Comparison of ENCODE assay signal across 27 cellular contexts in the genomic region with DNA sequence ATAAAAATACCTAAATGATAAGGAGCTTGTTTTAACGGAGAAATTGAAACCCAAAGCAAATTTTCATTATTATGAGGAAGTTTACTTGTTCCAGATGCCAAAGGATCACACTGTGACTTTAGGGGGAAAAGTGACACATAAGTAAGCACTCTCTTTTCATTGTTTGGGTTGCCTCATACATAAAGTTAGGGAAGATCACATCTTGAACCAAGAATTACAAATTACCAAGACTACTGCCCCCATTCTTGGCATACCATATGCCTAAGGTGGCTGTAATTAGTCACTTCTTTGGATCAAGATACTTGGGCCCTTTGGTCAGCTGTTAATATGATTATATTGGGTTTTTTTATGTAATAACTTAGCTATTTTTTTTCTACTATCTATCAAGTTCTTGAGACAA.
DNase-seq lines count a peak whose midpoint lies in the region; ATAC-seq, FAIRE-seq and TF ChIP-seq lines count a peak whose summit lies in the region.
"Had no signal": no experiment of that assay in that cellular context is flagged by ENCODE, and none has a peak within 500 bp of the region (broad histone marks: within the 10 kb centered on the region; RNA-seq: fewer than 3 reads in every experiment).

No MANE protein-coding gene starts in this region.

- BruUV-seq in mammary epithelial cell (replicated peaks; lab: Mats Ljungman, UMichigan), result no TSS peak

- H2AFZ ChIP-seq in mammary epithelial cell (ENCODE audit: low read depth, low read length), result no peak overlapping the region

- no peak for TF ChIP-seq POLR2A in breast epithelium (IDR thresholded peaks at IDR 0.05)

- H3K4me3 ChIP-seq in mammary epithelial cell (replicated peaks in 1 of 3; ENCODE audit: insufficient read depth in 1 of 3, low read depth in 2 of 3, low read length in 3 of 3), result no peak overlapping the region
- H3K4me3 ChIP-seq in breast epithelium, result no peak overlapping the region
- H3K4me3 ChIP-seq in RWPE2 (ENCODE audit: severe bottlenecking), result no peak overlapping the region
- H3K4me3 ChIP-seq in fibroblast of mammary gland (ENCODE audit: control insufficient read depth, low read depth, low read length), result no peak overlapping the region
- no peak overlapping the region for H3K4me3 ChIP-seq in skeletal muscle satellite cell (ENCODE audit: low read length)
- H3K4me3 ChIP-seq in small intestine (ENCODE audit: low read depth in 1 of 2, low read length in 2 of 2), result no peak overlapping the region
- H3K4me3 ChIP-seq: lung, vagina had no signal

- no peak overlapping the region for H3K4me2 ChIP-seq in mammary epithelial cell (ENCODE audit: insufficient read depth, low read depth, low read length)
- peak overlapping the region; percentile 15 for H3K4me2 ChIP-seq in skeletal muscle satellite cell (ENCODE audit: low read length)

- H3K9ac ChIP-seq in mammary epithelial cell (ENCODE audit: insufficient read depth, low read length) (no peak overlapping the region), skeletal muscle satellite cell (ENCODE audit: low read depth, low read length) (no peak overlapping the region)

- no peak for FAIRE-seq in small intestine (lab: Jason Lieb, UNC)
- FAIRE-seq: G401.6, GM12891, GM19239, H1 had no signal

- CTCF ChIA-PET in mammary epithelial cell (lab: Charles Lee; ENCODE audit: low non-redundant PET), result no interaction called here

- no peak overlapping the region for H3K27ac ChIP-seq in mammary epithelial cell (ENCODE audit: insufficient read depth, low read depth, low read length)
- no peak overlapping the region for H3K27ac ChIP-seq in breast epithelium
- no peak overlapping the region for H3K27ac ChIP-seq in RWPE2 (ENCODE audit: poor library complexity, severe bottlenecking)
- no peak overlapping the region for H3K27ac ChIP-seq in small intestine (ENCODE audit: low read depth in 1 of 2, low read length in 1 of 2)
- H3K27ac ChIP-seq: RWPE1, vagina had no signal

- dilution Hi-C loops in mammary epithelial cell (cut with HindIII; ENCODE audit: low sequenced_read_pairs), result no loop called here

- in situ Hi-C loops in mammary epithelial cell (cut with MboI; ENCODE audit: low sequenced_read_pairs in 2 of 2), result no loop called here

- H4K20me1 ChIP-seq in mammary epithelial cell (ENCODE audit: insufficient read depth, low read length), result no peaks in the 10 kb centered on the region

- DNase-seq in mammary epithelial cell (peak; percentile 29), breast epithelium (ENCODE audit: low spot score in 2 of 2) (no peak), RWPE2 (ENCODE audit: low spot score) (no peak), fibroblast of mammary gland (ENCODE audit: low read depth) (peak; percentile 45), small intestine (no peak), mesenteric fat pad (ENCODE audit: low spot score) (no peak), NCI-H2029 treated with DMSO at 0.1 percent for 48 hours (lab: John Stamatoyannopoulos, UW) (no peak)
- DNase-seq: 8988T; activated CD8-positive, alpha-beta T cell treated with anti-CD3 and anti-CD28 coated beads for 36 hours; activated naive CD4-positive, alpha-beta T cell; amygdala; effector CD4-positive, alpha-beta T cell; immature natural killer cell; NCI-H1417; NCI-H2107; NCI-H510A treated with DMSO at 0.1 percent for 48 hours; NK-92 treated with Interleukin-12 subunit alpha and Interleukin-12 subunit beta, amount 100 ng/mL, for 24 hours; occipital lobe; right cardiac atrium had no signal

- H3K4me1 ChIP-seq in mammary epithelial cell (ENCODE audit: insufficient read depth, low read length) (peaks cover 20% of the 10 kb centered on the region), breast epithelium (no peaks in the 10 kb centered on the region), RWPE2 (ENCODE audit: insufficient read depth, poor library complexity, severe bottlenecking) (peaks cover 4% of the 10 kb centered on the region), skeletal muscle satellite cell (ENCODE audit: control insufficient read depth, insufficient read depth, low read length) (peaks cover 30% of the 10 kb centered on the region), small intestine (ENCODE audit: control insufficient read depth in 2 of 2, insufficient read depth in 1 of 2, low read depth in 1 of 2, low read length in 1 of 2) (no peaks in the 10 kb centered on the region)

- H3K36me3 ChIP-seq in mammary epithelial cell (ENCODE audit: insufficient read depth, low read length) (no peaks in the 10 kb centered on the region), breast epithelium (no peaks in the 10 kb centered on the region), RWPE2 (ENCODE audit: low read depth) (no peaks in the 10 kb centered on the region), skeletal muscle satellite cell (ENCODE audit: insufficient read depth, low read length) (no peaks in the 10 kb centered on the region), small intestine (ENCODE audit: control insufficient read depth in 2 of 2, insufficient read depth in 2 of 2, low read length in 2 of 2) (no peaks in the 10 kb centered on the region)
- H3K36me3 ChIP-seq: vagina had no signal

- no peaks in the 10 kb centered on the region for H3K27me3 ChIP-seq in mammary epithelial cell (ENCODE audit: insufficient read depth, low read length)
- no peaks in the 10 kb centered on the region for H3K27me3 ChIP-seq in breast epithelium
- H3K27me3 ChIP-seq in RWPE2 (ENCODE audit: insufficient read depth, poor library complexity, severe bottlenecking), result no peaks in the 10 kb centered on the region
- no peaks in the 10 kb centered on the region for H3K27me3 ChIP-seq in skeletal muscle satellite cell (ENCODE audit: control insufficient read depth, insufficient read depth, low read length)
- H3K27me3 ChIP-seq in small intestine (ENCODE audit: control insufficient read depth in 2 of 2, insufficient read depth in 2 of 2, low read length in 2 of 2), result no peaks in the 10 kb centered on the region
- H3K27me3 ChIP-seq: vagina had no signal

- TF ChIP-seq CTCF in mammary epithelial cell (conservative IDR thresholded peaks at IDR 0.05 in 1 of 2, IDR thresholded peaks at IDR 0.05 in 1 of 2; ENCODE audit: extremely low read depth in 1 of 2, insufficient read depth in 1 of 2, low read depth in 1 of 2, low read length in 2 of 2) (no peak), breast epithelium (IDR thresholded peaks at IDR 0.05) (no peak), RWPE2 (IDR thresholded peaks at IDR 0.05; ENCODE audit: poor library complexity, severe bottlenecking) (no peak), fibroblast of mammary gland (conservative IDR thresholded peaks at IDR 0.05; ENCODE audit: control insufficient read depth, insufficient read depth, low read depth, low read length) (no peak)

- 94% methylated on average over 1 of the region's 1 CpG for WGBS in mammary epithelial cell (ENCODE audit: low coverage, missing lambda C conversion rate)
- 51 to 67% (median 58%) methylated on average over 1 of the region's 1 CpG for WGBS in small intestine, 3 donors

- intact Hi-C loops in mammary epithelial cell (cut with micrococcal nuclease) (loop anchor here (5.0 kb wide), 1 partner anchor 160 kb away; no protein-coding TSS in a partner anchor), breast epithelium (cut with DNase I; ENCODE audit: low total_unique reads) (no loop called here)

- H3K79me2 ChIP-seq in mammary epithelial cell (ENCODE audit: insufficient read depth, low read length), result no peaks in the 10 kb centered on the region

- ATAC-seq in RWPE2 (ENCODE audit: low read depth), result peak; percentile 40; the same call in 1 of the 3 replicates
- ATAC-seq: activated CD8-positive, alpha-beta T cell treated with anti-CD3 and anti-CD28 coated beads for 36 hours; right cardiac atrium had no signal

- no peaks in the 10 kb centered on the region for H3K9me3 ChIP-seq in mammary epithelial cell (replicated peaks; ENCODE audit: insufficient read depth, low read length)
- no peaks in the 10 kb centered on the region for H3K9me3 ChIP-seq in breast epithelium
- no peaks in the 10 kb centered on the region for H3K9me3 ChIP-seq in RWPE2 (ENCODE audit: severe bottlenecking)
- H3K9me3 ChIP-seq in skeletal muscle satellite cell (replicated peaks; ENCODE audit: low read length), result no peaks in the 10 kb centered on the region
- no peaks in the 10 kb centered on the region for H3K9me3 ChIP-seq in small intestine (ENCODE audit: control insufficient read depth, low read depth)
- H3K9me3 ChIP-seq: vagina had no signal

Comparison
In these comparisons a context has a peak if more than half of its experiments do, and no peak if none do; other contexts are left out.
1. DNase-seq: peak in mammary epithelial cell (single experiment) and fibroblast of mammary gland (single experiment); none in breast epithelium (0 of 2), RWPE2 (single experiment), small intestine (single experiment), mesenteric fat pad (single experiment) and NCI-H2029 treated with DMSO at 0.1 percent for 48 hours (single experiment).